Comparison of ENCODE assay signal across 8 cellular contexts in the genomic region with DNA sequence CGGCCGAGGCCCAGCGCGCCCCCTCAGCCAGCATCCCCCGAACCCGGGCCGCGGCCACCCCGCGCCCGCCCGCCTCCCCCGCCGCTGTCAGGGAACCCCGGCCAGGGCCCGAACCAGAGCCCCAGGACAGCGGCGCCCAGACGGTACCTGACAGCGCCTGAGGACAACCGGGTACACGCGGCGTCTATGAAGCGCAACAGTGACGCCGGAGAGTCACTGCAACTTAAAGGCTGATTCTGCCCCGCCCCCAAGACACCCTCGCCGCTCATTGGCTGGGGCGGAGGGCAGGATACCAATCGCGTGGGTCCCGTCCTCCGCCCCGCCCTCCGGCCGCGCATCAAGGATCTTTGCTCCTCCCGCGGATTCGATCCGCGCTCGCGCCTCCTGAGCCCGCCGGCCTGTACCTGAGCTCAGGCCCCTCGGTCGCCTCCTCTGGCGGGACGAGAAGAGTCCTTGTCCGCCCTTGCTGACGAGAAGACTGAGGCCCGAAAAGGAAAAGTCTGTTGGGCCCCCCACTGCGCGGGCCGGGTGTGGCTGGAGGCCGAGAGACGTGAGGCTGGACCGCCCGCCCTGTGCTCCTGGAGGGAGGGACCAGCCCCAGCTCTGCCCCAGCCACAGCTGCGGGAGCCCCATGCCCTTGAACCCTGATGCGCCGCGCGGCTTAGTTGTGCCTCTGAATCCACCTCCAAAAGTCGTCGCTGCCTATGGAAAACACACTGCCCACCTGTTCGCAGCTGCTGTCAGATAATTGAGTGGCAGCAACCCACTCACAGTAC. TPM values are rescaled to one million over a fixed set of nuclear protein-coding genes. Genes with fewer than 3 reads are reported as not detected.
DNase-seq lines count a peak whose midpoint lies in the region; ATAC-seq and TF ChIP-seq lines count a peak whose summit lies in the region.

A gene (minus strand): TSS at position 198 of the 776 bp plus-strand sequence. CDS start 6,752 bp downstream, outside the sequence.

- ATAC-seq in GM19324 (IDR thresholded peaks at IDR 0.05; ENCODE audit: low FRiP score, unreplicated experiment) (peak; percentile 94), HG03460 (IDR thresholded peaks at IDR 0.05; ENCODE audit: unreplicated experiment) (peak; percentile 98)

- peak within 1 kb of the TSS; percentile 75 for H3K4me3 Mint-ChIP-seq in activated CD4-positive, alpha-beta T cell treated with anti-CD3 and anti-CD28 coated beads, Interleukin-2, amount 10 ng/mL, durations not matched to agents 7 days and 5 days

- H3K9me3 Mint-ChIP-seq in activated CD4-positive, alpha-beta T cell treated with anti-CD3 and anti-CD28 coated beads, Interleukin-2, amount 10 ng/mL, durations not matched to agents 7 days and 5 days = no peaks in the 10 kb centered on the region

- no peaks in the 10 kb centered on the region for H3K36me3 Mint-ChIP-seq in activated CD4-positive, alpha-beta T cell treated with anti-CD3 and anti-CD28 coated beads, Interleukin-2, amount 10 ng/mL, durations not matched to agents 7 days and 5 days (ENCODE audit: low read depth)

- H3K27me3 ChIP-seq in BJ (ENCODE audit: control insufficient read depth, insufficient read depth, low read length) = peaks cover 6% of the 10 kb centered on the region
- no peaks in the 10 kb centered on the region for H3K27me3 ChIP-seq in layer of hippocampus (ENCODE audit: control insufficient read depth, insufficient read depth, low read length)

- CTCF ChIA-PET in BJ (lab: Yijun Ruan, JAX) = interaction anchor here (0.6 to 1.7 kb wide), 4 partner anchors 422 to 444 kb away, joined by 3 read pairs; no protein-coding TSS in a partner anchor
- CTCF ChIA-PET in activated CD4-positive, alpha-beta T cell treated with anti-CD3 and anti-CD28 coated beads, Interleukin-2, amount 10 ng/mL, durations not matched to agents 7 days and 5 days (lab: Charles Lee) = interaction anchor here (1.2 to 4.4 kb wide), 5 partner anchors 9 to 423 kb away, joined by 3 to 20 read pairs (median 5); no protein-coding TSS in a partner anchor

- H3K36me3 ChIP-seq in BJ (ENCODE audit: control insufficient read depth, insufficient read depth, low read length) = no peaks in the 10 kb centered on the region

- peak; percentile 41 for TF ChIP-seq CTCF in BJ (IDR thresholded peaks at IDR 0.05; ENCODE audit: insufficient read depth, low read depth, low read length)
- TF ChIP-seq CTCF in coronary artery (IDR thresholded peaks at IDR 0.05) = no peak

- H3K4me3 ChIP-seq in BJ (ENCODE audit: low read depth, low read length) (peak within 1 kb of the TSS; percentile 82), coronary artery (peak within 1 kb of the TSS; percentile 86)

- DNase-seq in BJ (ENCODE audit: low read depth) (peak; percentile 59), NCI-H526 treated with DMSO at 0.1 percent for 48 hours (lab: John Stamatoyannopoulos, UW) (peak; percentile 91), coronary artery (ENCODE audit: low spot score) (peak; percentile 94)
- DNase-seq in activated CD4-positive, alpha-beta T cell treated with anti-CD3 and anti-CD28 coated beads, Interleukin-2, amount 10 ng/mL, durations not matched to agents 7 days and 5 days = peak; percentile 98
- peak; percentile 88 to 97 (median 94) for DNase-seq in stimulated activated CD4-positive, alpha-beta T cell treated with anti-CD3 and anti-CD28 coated beads, Interleukin-1b, Interleukin-23, amount 100 ng/mL, for 24 hours (ENCODE audit: low read depth in 4 of 4, low spot score in 1 of 4)

- peak within 1 kb of the TSS; percentile 96 to 99 for H3K27ac ChIP-seq in coronary artery
- H3K27ac ChIP-seq in layer of hippocampus (ENCODE audit: low read depth, low read length) = peak within 1 kb of the TSS; percentile 78

- H3K27me3 Mint-ChIP-seq in activated CD4-positive, alpha-beta T cell treated with anti-CD3 and anti-CD28 coated beads, Interleukin-2, amount 10 ng/mL, durations not matched to agents 7 days and 5 days = peaks cover 6% of the 10 kb centered on the region

- peaks cover 15% of the 10 kb centered on the region for H3K4me1 Mint-ChIP-seq in activated CD4-positive, alpha-beta T cell treated with anti-CD3 and anti-CD28 coated beads, Interleukin-2, amount 10 ng/mL, durations not matched to agents 7 days and 5 days

- POLR2A ChIA-PET in BJ (lab: Charles Lee) = interaction anchor here (0.6 to 0.8 kb wide), 5 partner anchors 24 to 1398 kb away, joined by 3 to 5 read pairs (median 3); a partner anchor contains a TSS
- POLR2A ChIA-PET in activated CD4-positive, alpha-beta T cell treated with anti-CD3 and anti-CD28 coated beads, Interleukin-2, amount 10 ng/mL, durations not matched to agents 7 days and 5 days (lab: Charles Lee) = interaction anchor here (1.1 kb wide), 1 partner anchor 65 kb away, joined by 3 read pairs; no protein-coding TSS in a partner anchor

- H3K27ac Mint-ChIP-seq in activated CD4-positive, alpha-beta T cell treated with anti-CD3 and anti-CD28 coated beads, Interleukin-2, amount 10 ng/mL, durations not matched to agents 7 days and 5 days = peak within 1 kb of the TSS; percentile 83

RNA-seq across cellular contexts. Expression of the gene that starts here (rescaled TPM):
- 112 and 179 TPM in 2 replicates for polyA plus RNA-seq in BJ (2011; rRNA removed)
- polyA minus RNA-seq in BJ (2011; rRNA and poly(A)+ RNA removed) = 46.1 and 60.1 TPM in 2 replicates
- 10 to 100 TPM; 30.2 to 35.4 TPM for total RNA-seq in activated CD4-positive, alpha-beta T cell treated with anti-CD3 and anti-CD28 coated beads, Interleukin-2, amount 10 ng/mL, durations not matched to agents 7 days and 5 days

Comparison
In these comparisons a context has a peak if more than half of its experiments do, and no peak if none do; other contexts are left out.
1. Peak in every context shown above with its lines: DNase-seq, ATAC-seq, H3K4me3 ChIP-seq and H3K27ac ChIP-seq.